In genomic region chr11:96155627-96156378, GRCh38 we compare ENCODE assay signal across 1 cellular context.
TF ChIP-seq lines count a peak whose summit lies in the region.

No MANE protein-coding gene starts in this region.

TF ChIP-seq in GM12878, 131 proteins besides CTCF, POLR2A, EP300 and RAD21 (continued from another document):
- TF ChIP-seq, protein P1, sequence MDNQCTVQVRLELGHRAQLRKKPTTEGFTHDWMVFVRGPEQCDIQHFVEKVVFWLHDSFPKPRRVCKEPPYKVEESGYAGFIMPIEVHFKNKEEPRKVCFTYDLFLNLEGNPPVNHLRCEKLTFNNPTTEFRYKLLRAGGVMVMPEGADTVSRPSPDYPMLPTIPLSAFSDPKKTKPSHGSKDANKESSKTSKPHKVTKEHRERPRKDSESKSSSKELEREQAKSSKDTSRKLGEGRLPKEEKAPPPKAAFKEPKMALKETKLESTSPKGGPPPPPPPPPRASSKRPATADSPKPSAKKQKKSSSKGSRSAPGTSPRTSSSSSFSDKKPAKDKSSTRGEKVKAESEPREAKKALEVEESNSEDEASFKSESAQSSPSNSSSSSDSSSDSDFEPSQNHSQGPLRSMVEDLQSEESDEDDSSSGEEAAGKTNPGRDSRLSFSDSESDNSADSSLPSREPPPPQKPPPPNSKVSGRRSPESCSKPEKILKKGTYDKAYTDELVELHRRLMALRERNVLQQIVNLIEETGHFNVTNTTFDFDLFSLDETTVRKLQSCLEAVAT (IDR thresholded peaks at IDR 0.05), result no peak
- TF ChIP-seq ZNF24 (IDR thresholded peaks at IDR 0.05) (no peak), EGR1 (IDR thresholded peaks at IDR 0.05; ENCODE audit: borderline replicate concordance in 1 of 2, low read depth in 2 of 2, low read length in 2 of 2) (peak in 1 of 2 experiments; percentile 90; a peak in 2 of 3 replicates), PML (IDR thresholded peaks at IDR 0.05; ENCODE audit: low read length) (0 out of 2 replicates have a peak, but pooled peaks have one; percentile 19), ZSCAN29 (IDR thresholded peaks at IDR 0.05) (peak; percentile 51; the same call in 1 of the 2 replicates), HSF1 (IDR thresholded peaks at IDR 0.05; ENCODE audit: low read depth, low read length) (no peak), PBX3 (IDR thresholded peaks at IDR 0.05; ENCODE audit: insufficient replicate concordance, low read depth, low read length) (no peak), ETV6 (conservative IDR thresholded peaks at IDR 0.05 in 1 of 2, IDR thresholded peaks at IDR 0.05 in 1 of 2; ENCODE audit: borderline replicate concordance in 1 of 2, low read depth in 1 of 2) (peak in 1 of 2 experiments; percentile 97; a peak in 2 of 4 replicates), MEF2B (IDR thresholded peaks at IDR 0.05; ENCODE audit: partially characterized antibody, poor library complexity, severe bottlenecking) (peak; percentile 42), IKZF2 (IDR thresholded peaks at IDR 0.05) (peak; percentile 90 to 94), ESRRA (IDR thresholded peaks at IDR 0.05; ENCODE audit: low read length) (no peak), E2F4 (IDR thresholded peaks at IDR 0.05; ENCODE audit: low read depth, low read length) (no peak), SP1 (IDR thresholded peaks at IDR 0.05; ENCODE audit: low read depth, low read length) (peak; percentile 59), MXI1 (IDR thresholded peaks at IDR 0.05; ENCODE audit: low read depth, low read length) (no peak), CEBPB (IDR thresholded peaks at IDR 0.05; ENCODE audit: borderline replicate concordance in 1 of 2, low read depth in 2 of 2, low read length in 2 of 2) (no peak), CREM (IDR thresholded peaks at IDR 0.05; ENCODE audit: low read depth) (peak; percentile 91; the same call in 1 of the 2 replicates), CUX1 (IDR thresholded peaks at IDR 0.05; ENCODE audit: insufficient replicate concordance, low read depth, low read length) (no peak), EED (IDR thresholded peaks at IDR 0.05; ENCODE audit: low read depth) (peak; percentile 99), PAX8 (IDR thresholded peaks at IDR 0.05) (no peak), CREB1 (IDR thresholded peaks at IDR 0.05; ENCODE audit: low read depth) (peak; percentile 47; the same call in 1 of the 2 replicates), BRCA1 (IDR thresholded peaks at IDR 0.05; ENCODE audit: low read depth, low read length) (no peak), HCFC1 (IDR thresholded peaks at IDR 0.05; ENCODE audit: low read length) (no peak), SMAD1 (IDR thresholded peaks at IDR 0.05; ENCODE audit: low read depth, partially characterized antibody) (peak; percentile 55), MEF2A (IDR thresholded peaks at IDR 0.05; ENCODE audit: insufficient read depth, low read depth, low read length) (peak; percentile 76), SKIL (IDR thresholded peaks at IDR 0.05; ENCODE audit: low read depth, poor library complexity, severe bottlenecking) (no peak), ATF2 (IDR thresholded peaks at IDR 0.05; ENCODE audit: low read length) (peak; percentile 92), ZNF622 (IDR thresholded peaks at IDR 0.05) (no peak), IKZF1 (conservative IDR thresholded peaks at IDR 0.05) (peak; percentile 95; the same call in 1 of the 2 replicates), CHD4 (IDR thresholded peaks at IDR 0.05) (no peak), SIX5 (IDR thresholded peaks at IDR 0.05; ENCODE audit: low read depth, low read length, severe bottlenecking) (no peak), RB1 (IDR thresholded peaks at IDR 0.05; ENCODE audit: borderline replicate concordance) (no peak), SUPT20H (IDR thresholded peaks at IDR 0.05; ENCODE audit: borderline replicate concordance, control insufficient read depth, low read depth, low read length) (no peak), TCF3 (IDR thresholded peaks at IDR 0.05; ENCODE audit: borderline replicate concordance, insufficient read depth, low read depth, low read length) (peak; percentile 36; the same call in 1 of the 2 replicates), POLR2AphosphoS2 (IDR thresholded peaks at IDR 0.05; ENCODE audit: low read depth, low read length) (no peak), TAF1 (IDR thresholded peaks at IDR 0.05; ENCODE audit: borderline replicate concordance, low read depth, low read length) (0 out of 2 replicates have a peak, but pooled peaks have one; percentile 32), POLR2AphosphoS5 (IDR thresholded peaks at IDR 0.05; ENCODE audit: low read length) (peak; percentile 72; the same call in 1 of the 2 replicates), TBL1XR1 (IDR thresholded peaks at IDR 0.05; ENCODE audit: low read depth, low read length) (peak; percentile 80), NFIC (IDR thresholded peaks at IDR 0.05; ENCODE audit: low read depth, low read length) (peak; percentile 95), NFXL1 (IDR thresholded peaks at IDR 0.05; ENCODE audit: borderline replicate concordance) (no peak), SRF (IDR thresholded peaks at IDR 0.05; ENCODE audit: low read depth in 2 of 2, low read length in 2 of 2) (0 out of 4 replicates have a peak, but pooled peaks of 1 of the 2 experiments have one; percentile 50), RELB (IDR thresholded peaks at IDR 0.05; ENCODE audit: low read depth) (peak; percentile 81)
- TF ChIP-seq, protein P2, sequence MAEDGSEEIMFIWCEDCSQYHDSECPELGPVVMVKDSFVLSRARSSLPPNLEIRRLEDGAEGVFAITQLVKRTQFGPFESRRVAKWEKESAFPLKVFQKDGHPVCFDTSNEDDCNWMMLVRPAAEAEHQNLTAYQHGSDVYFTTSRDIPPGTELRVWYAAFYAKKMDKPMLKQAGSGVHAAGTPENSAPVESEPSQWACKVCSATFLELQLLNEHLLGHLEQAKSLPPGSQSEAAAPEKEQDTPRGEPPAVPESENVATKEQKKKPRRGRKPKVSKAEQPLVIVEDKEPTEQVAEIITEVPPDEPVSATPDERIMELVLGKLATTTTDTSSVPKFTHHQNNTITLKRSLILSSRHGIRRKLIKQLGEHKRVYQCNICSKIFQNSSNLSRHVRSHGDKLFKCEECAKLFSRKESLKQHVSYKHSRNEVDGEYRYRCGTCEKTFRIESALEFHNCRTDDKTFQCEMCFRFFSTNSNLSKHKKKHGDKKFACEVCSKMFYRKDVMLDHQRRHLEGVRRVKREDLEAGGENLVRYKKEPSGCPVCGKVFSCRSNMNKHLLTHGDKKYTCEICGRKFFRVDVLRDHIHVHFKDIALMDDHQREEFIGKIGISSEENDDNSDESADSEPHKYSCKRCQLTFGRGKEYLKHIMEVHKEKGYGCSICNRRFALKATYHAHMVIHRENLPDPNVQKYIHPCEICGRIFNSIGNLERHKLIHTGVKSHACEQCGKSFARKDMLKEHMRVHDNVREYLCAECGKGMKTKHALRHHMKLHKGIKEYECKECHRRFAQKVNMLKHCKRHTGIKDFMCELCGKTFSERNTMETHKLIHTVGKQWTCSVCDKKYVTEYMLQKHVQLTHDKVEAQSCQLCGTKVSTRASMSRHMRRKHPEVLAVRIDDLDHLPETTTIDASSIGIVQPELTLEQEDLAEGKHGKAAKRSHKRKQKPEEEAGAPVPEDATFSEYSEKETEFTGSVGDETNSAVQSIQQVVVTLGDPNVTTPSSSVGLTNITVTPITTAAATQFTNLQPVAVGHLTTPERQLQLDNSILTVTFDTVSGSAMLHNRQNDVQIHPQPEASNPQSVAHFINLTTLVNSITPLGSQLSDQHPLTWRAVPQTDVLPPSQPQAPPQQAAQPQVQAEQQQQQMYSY (CRISPR knock-in tag; IDR thresholded peaks at IDR 0.05), result no peak
